Comparison of ENCODE assay signal across 8 cellular contexts in genomic region chr22:32531955-32532818, GRCh38. TPM values are rescaled to one million over a fixed set of nuclear protein-coding genes. Genes with fewer than 3 reads are reported as not detected.
DNase-seq lines count a peak whose midpoint lies in the region; ATAC-seq lines count a peak whose summit lies in the region.

No MANE protein-coding gene starts in this region.

- H3K9me3 Mint-ChIP-seq in activated T-cell treated with anti-CD3 and anti-CD28 coated beads, Interleukin-2, amount 50 U/mL, for 72 hours = no peaks in the 10 kb centered on the region
- H3K9me3 Mint-ChIP-seq in activated CD8-positive, alpha-beta T cell treated with anti-CD3 and anti-CD28 coated beads, Interleukin-2, amount 10 ng/mL, durations not matched to agents 7 days and 5 days (ENCODE audit: insufficient read depth) = no peaks in the 10 kb centered on the region

- POLR2A ChIA-PET in activated CD8-positive, alpha-beta T cell treated with anti-CD3 and anti-CD28 coated beads, Interleukin-2, amount 10 ng/mL, durations not matched to agents 7 days and 5 days (lab: Charles Lee) = interaction anchor here (0.5 kb wide), 1 partner anchor 20 kb away, joined by 3 read pairs; no protein-coding TSS in a partner anchor

- H3K9me3 ChIP-seq in iPS DF 6.9 (ENCODE audit: control insufficient read depth, insufficient read depth, low read length) = no peaks in the 10 kb centered on the region

- H3K27me3 Mint-ChIP-seq in activated T-cell treated with anti-CD3 and anti-CD28 coated beads, Interleukin-2, amount 50 U/mL, for 72 hours (ENCODE audit: low read depth) = peaks cover 7% of the 10 kb centered on the region
- no peaks in the 10 kb centered on the region for H3K27me3 Mint-ChIP-seq in activated CD8-positive, alpha-beta T cell treated with anti-CD3 and anti-CD28 coated beads, Interleukin-2, amount 10 ng/mL, durations not matched to agents 7 days and 5 days (ENCODE audit: low read depth)

- H3K4me1 Mint-ChIP-seq in activated T-cell treated with anti-CD3 and anti-CD28 coated beads, Interleukin-2, amount 50 U/mL, for 72 hours (ENCODE audit: low read depth) = no peaks in the 10 kb centered on the region
- no peaks in the 10 kb centered on the region for H3K4me1 Mint-ChIP-seq in activated CD8-positive, alpha-beta T cell treated with anti-CD3 and anti-CD28 coated beads, Interleukin-2, amount 10 ng/mL, durations not matched to agents 7 days and 5 days (ENCODE audit: low read depth)

- H3K36me3 Mint-ChIP-seq in activated T-cell treated with anti-CD3 and anti-CD28 coated beads, Interleukin-2, amount 50 U/mL, for 72 hours (ENCODE audit: insufficient read depth in 2 of 2) = no peaks in the 10 kb centered on the region
- H3K36me3 Mint-ChIP-seq in activated CD8-positive, alpha-beta T cell treated with anti-CD3 and anti-CD28 coated beads, Interleukin-2, amount 10 ng/mL, durations not matched to agents 7 days and 5 days (ENCODE audit: low read depth) = no peaks in the 10 kb centered on the region

- no peaks in the 10 kb centered on the region for H3K27me3 ChIP-seq in iPS DF 6.9 (ENCODE audit: control insufficient read depth, insufficient read depth, low read length)

- no peak overlapping the region for H3K4me3 ChIP-seq in iPS DF 6.9 (ENCODE audit: low read length)
- H3K4me3 ChIP-seq in skin epidermis = no peak overlapping the region

- DNase-seq in HK-2 (ENCODE audit: unreplicated experiment) (peak; percentile 66), amniotic stem cell (lab: John Stamatoyannopoulos, UW) (peak; percentile 46), iPS DF 6.9 (ENCODE audit: low read depth, low spot score) (peak; percentile 41), NCI-H774 (lab: John Stamatoyannopoulos, UW) (no peak)
- DNase-seq in activated T-cell treated with anti-CD3 and anti-CD28 coated beads, Interleukin-2, amount 50 U/mL, for 72 hours = no peak
- DNase-seq in activated CD8-positive, alpha-beta T cell treated with anti-CD3 and anti-CD28 coated beads, Interleukin-2, amount 10 ng/mL, durations not matched to agents 7 days and 5 days = no peak

- H3K36me3 ChIP-seq in iPS DF 6.9 (ENCODE audit: control insufficient read depth, insufficient read depth, low read length) = no peaks in the 10 kb centered on the region

- no peaks in the 10 kb centered on the region; the same call in 1 of the 2 replicates for H3K4me1 ChIP-seq in iPS DF 6.9 (ENCODE audit: control insufficient read depth, insufficient read depth, low read length)

- no peak overlapping the region for H3K27ac Mint-ChIP-seq in activated T-cell treated with anti-CD3 and anti-CD28 coated beads, Interleukin-2, amount 50 U/mL, for 72 hours
- H3K27ac Mint-ChIP-seq in activated CD8-positive, alpha-beta T cell treated with anti-CD3 and anti-CD28 coated beads, Interleukin-2, amount 10 ng/mL, durations not matched to agents 7 days and 5 days = no peak overlapping the region

- H3K4me3 Mint-ChIP-seq in activated T-cell treated with anti-CD3 and anti-CD28 coated beads, Interleukin-2, amount 50 U/mL, for 72 hours = no peak overlapping the region
- no peak overlapping the region for H3K4me3 Mint-ChIP-seq in activated CD8-positive, alpha-beta T cell treated with anti-CD3 and anti-CD28 coated beads, Interleukin-2, amount 10 ng/mL, durations not matched to agents 7 days and 5 days

- ATAC-seq in activated T-cell treated with anti-CD3 and anti-CD28 coated beads, Interleukin-2, amount 50 U/mL, for 72 hours (replicated peaks in 1 of 2) = no peak
- no peak for ATAC-seq in activated CD4-positive, CD25-positive, alpha-beta regulatory T cell treated with anti-CD3 and anti-CD28 coated beads, Interleukin-2, amount 50 U/mL, for 24 hours
- no peak for ATAC-seq in activated CD8-positive, alpha-beta T cell treated with anti-CD3 and anti-CD28 coated beads, Interleukin-2, amount 10 ng/mL, durations not matched to agents 7 days and 5 days

- H3K27ac ChIP-seq in iPS DF 6.9 (ENCODE audit: low read length) = peak overlapping the region; percentile 70
- H3K27ac ChIP-seq in skin epidermis = peak overlapping the region in 18 of 21 experiments; percentile 8 to 80 (median 57)

- CTCF ChIA-PET in activated CD8-positive, alpha-beta T cell treated with anti-CD3 and anti-CD28 coated beads, Interleukin-2, amount 10 ng/mL, durations not matched to agents 7 days and 5 days (lab: Charles Lee) = interaction anchor here (0.6 to 1.9 kb wide), 2 partner anchors 13 to 142 kb away, joined by 3 to 6 read pairs; no protein-coding TSS in a partner anchor

- WGBS in iPS DF 6.9 (ENCODE audit: insufficient coverage, insufficient read length) = no CpG with 5 or more reads among the region's 19 CpGs

RNA-seq across cellular contexts. Expression of gene FBXO7, which starts 57.6 kb away (rescaled TPM):
- 100 to 1,000 TPM in 1 of 2 donors, 10 to 100 TPM in 1; 96.1 to 103 TPM for total RNA-seq in activated T-cell treated with anti-CD3 and anti-CD28 coated beads, Interleukin-2, amount 50 U/mL, for 72 hours
- 10 to 100 TPM; 84.0 to 90.0 TPM for total RNA-seq in activated CD8-positive, alpha-beta T cell treated with anti-CD3 and anti-CD28 coated beads, Interleukin-2, amount 10 ng/mL, durations not matched to agents 7 days and 5 days

Comparison
In these comparisons a context has a peak if more than half of its experiments do, and no peak if none do; other contexts are left out.
1. DNase-seq: peak in HK-2 (single experiment), amniotic stem cell (single experiment) and iPS DF 6.9 (single experiment); none in activated T-cell treated with anti-CD3 and anti-CD28 coated beads, Interleukin-2, amount 50 U/mL, for 72 hours (0 of 2), NCI-H774 (single experiment) and activated CD8-positive, alpha-beta T cell treated with anti-CD3 and anti-CD28 coated beads, Interleukin-2, amount 10 ng/mL, durations not matched to agents 7 days and 5 days (single experiment).